ENCODE assay signal across 2 cellular contexts in the genomic region with DNA sequence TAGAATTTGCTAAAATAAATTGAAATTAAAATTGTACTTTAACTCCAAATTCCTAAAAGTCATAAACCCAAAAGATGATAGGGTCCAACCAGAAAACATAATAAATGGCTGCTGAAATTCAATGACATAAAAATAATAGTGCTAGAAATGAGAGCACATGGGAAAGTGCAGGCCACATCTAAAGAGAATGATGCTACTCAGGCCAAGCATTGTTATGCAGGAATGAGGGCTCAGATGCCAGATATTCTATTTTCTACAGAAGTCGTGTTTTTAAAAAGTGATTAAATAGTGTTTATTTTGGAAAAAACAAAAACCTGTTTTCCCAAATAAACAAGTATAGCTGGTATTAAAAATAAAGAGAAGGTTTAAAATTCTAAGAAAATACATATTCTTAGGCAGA.
TF ChIP-seq lines count a peak whose summit lies in the region.

No MANE protein-coding gene starts in this region.

TF ChIP-seq in HCT116, 20 proteins besides CTCF, POLR2A, EP300 and RAD21:
- TF ChIP-seq, protein P1, sequence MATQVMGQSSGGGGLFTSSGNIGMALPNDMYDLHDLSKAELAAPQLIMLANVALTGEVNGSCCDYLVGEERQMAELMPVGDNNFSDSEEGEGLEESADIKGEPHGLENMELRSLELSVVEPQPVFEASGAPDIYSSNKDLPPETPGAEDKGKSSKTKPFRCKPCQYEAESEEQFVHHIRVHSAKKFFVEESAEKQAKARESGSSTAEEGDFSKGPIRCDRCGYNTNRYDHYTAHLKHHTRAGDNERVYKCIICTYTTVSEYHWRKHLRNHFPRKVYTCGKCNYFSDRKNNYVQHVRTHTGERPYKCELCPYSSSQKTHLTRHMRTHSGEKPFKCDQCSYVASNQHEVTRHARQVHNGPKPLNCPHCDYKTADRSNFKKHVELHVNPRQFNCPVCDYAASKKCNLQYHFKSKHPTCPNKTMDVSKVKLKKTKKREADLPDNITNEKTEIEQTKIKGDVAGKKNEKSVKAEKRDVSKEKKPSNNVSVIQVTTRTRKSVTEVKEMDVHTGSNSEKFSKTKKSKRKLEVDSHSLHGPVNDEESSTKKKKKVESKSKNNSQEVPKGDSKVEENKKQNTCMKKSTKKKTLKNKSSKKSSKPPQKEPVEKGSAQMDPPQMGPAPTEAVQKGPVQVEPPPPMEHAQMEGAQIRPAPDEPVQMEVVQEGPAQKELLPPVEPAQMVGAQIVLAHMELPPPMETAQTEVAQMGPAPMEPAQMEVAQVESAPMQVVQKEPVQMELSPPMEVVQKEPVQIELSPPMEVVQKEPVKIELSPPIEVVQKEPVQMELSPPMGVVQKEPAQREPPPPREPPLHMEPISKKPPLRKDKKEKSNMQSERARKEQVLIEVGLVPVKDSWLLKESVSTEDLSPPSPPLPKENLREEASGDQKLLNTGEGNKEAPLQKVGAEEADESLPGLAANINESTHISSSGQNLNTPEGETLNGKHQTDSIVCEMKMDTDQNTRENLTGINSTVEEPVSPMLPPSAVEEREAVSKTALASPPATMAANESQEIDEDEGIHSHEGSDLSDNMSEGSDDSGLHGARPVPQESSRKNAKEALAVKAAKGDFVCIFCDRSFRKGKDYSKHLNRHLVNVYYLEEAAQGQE (IDR thresholded peaks at IDR 0.05; ENCODE audit: low read depth): no peak
- TF ChIP-seq ZFX (IDR thresholded peaks at IDR 0.05) (no peak), ZNF274 (IDR thresholded peaks at IDR 0.05; ENCODE audit: low read depth, low read length) (no peak), FOSL1 (IDR thresholded peaks at IDR 0.05; ENCODE audit: low read depth) (no peak), SRF (IDR thresholded peaks at IDR 0.05; ENCODE audit: low read depth) (no peak), YY1 (IDR thresholded peaks at IDR 0.05; ENCODE audit: extremely low read depth, insufficient replicate concordance, low read depth, low read length) (no peak), TCF7L2 (IDR thresholded peaks at IDR 0.05; ENCODE audit: borderline replicate concordance, extremely low read depth, insufficient read depth, insufficient read length) (no peak), JUND (IDR thresholded peaks at IDR 0.05) (no peak)
- TF ChIP-seq, protein P2, sequence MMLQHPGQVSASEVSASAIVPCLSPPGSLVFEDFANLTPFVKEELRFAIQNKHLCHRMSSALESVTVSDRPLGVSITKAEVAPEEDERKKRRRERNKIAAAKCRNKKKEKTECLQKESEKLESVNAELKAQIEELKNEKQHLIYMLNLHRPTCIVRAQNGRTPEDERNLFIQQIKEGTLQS (IDR thresholded peaks at IDR 0.05): no peak

TF ChIP-seq in H1, 55 proteins besides CTCF, POLR2A, EP300 and RAD21 (continued from another document):
- no peak for TF ChIP-seq KDM1A (IDR thresholded peaks at IDR 0.05; ENCODE audit: borderline replicate concordance, low read length)
- TF ChIP-seq, protein P3, sequence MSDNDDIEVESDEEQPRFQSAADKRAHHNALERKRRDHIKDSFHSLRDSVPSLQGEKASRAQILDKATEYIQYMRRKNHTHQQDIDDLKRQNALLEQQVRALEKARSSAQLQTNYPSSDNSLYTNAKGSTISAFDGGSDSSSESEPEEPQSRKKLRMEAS (IDR thresholded peaks at IDR 0.05): no peak
- no peak for TF ChIP-seq TCF12 (IDR thresholded peaks at IDR 0.05; ENCODE audit: low read depth, low read length)
- no peak for TF ChIP-seq CTBP2 (IDR thresholded peaks at IDR 0.05; ENCODE audit: borderline replicate concordance, insufficient read depth, insufficient read length, low read length)
